ENCODE assay signal across 23 cellular contexts in the genomic region with DNA sequence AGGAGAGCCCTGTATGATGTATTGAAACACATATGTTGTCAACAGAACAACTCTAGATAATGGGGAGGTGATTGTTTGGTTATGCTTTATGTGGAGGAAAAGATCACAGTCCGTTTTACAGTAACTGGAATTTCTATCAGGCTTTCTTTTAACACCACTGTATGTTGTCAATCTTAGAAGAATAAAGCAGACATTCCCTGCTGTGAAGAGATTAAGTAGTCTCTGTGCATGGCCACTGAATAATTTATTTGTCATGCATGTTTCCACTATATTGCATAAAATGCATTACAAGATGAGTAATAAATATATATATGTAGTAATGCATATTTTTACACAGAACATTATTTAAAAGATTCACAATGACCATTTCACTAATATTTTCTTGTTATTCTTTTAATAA.
DNase-seq lines count a peak whose midpoint lies in the region; ATAC-seq and TF ChIP-seq lines count a peak whose summit lies in the region.
"Had no signal": no experiment of that assay in that cellular context is flagged by ENCODE, and none has a peak within 500 bp of the region (broad histone marks: within the 10 kb centered on the region; RNA-seq: fewer than 3 reads in every experiment).

No MANE protein-coding gene starts in this region.

- WGBS in mesendoderm (ENCODE audit: extremely low coverage, insufficient coverage, low lambda C conversion rate), result no CpG with 5 or more reads among the region's 1 CpG

- no peak overlapping the region for H2BK120ac ChIP-seq in mesendoderm (ENCODE audit: low read depth, low read length)

- H3K4ac ChIP-seq in mesendoderm (ENCODE audit: low read depth, low read length), result no peak overlapping the region

- H3K4me3 ChIP-seq in A673 (ENCODE audit: low read depth, low read length, poor library complexity, severe bottlenecking) (no peak overlapping the region), mesendoderm (ENCODE audit: low read length) (no peak overlapping the region), PC-3 (ENCODE audit: low read length) (no peak overlapping the region)
- H3K4me3 ChIP-seq: A549, BLaER1, GM12878 had no signal

- H3K36me3 ChIP-seq in A673 (ENCODE audit: insufficient read depth, low read length, poor library complexity, severe bottlenecking) (no peaks in the 10 kb centered on the region), mesendoderm (ENCODE audit: control insufficient read depth, insufficient read depth, low read length) (no peaks in the 10 kb centered on the region), PC-3 (ENCODE audit: low read depth, low read length) (no peaks in the 10 kb centered on the region)
- H3K36me3 ChIP-seq: BE2C, BLaER1 had no signal

- no peak for ATAC-seq in PC-3
- ATAC-seq: A549, GM12878 had no signal

- no peaks in the 10 kb centered on the region for H3K9me3 ChIP-seq in A673 (ENCODE audit: low read depth, low read length, poor library complexity, severe bottlenecking)
- H3K9me3 ChIP-seq in PC-3 (ENCODE audit: low read length), result 0 out of 2 replicates have a peak, but pooled peaks cover 4% of the 10 kb centered on the region
- H3K9me3 ChIP-seq: A549, BE2C, BLaER1 had no signal

- H3K27ac ChIP-seq in A673 (ENCODE audit: low read depth, low read length, poor library complexity, severe bottlenecking) (no peak overlapping the region), mesendoderm (ENCODE audit: low read depth, low read length) (no peak overlapping the region), PC-3 (ENCODE audit: low read length) (no peak overlapping the region)
- H3K27ac ChIP-seq: 22Rv1, A549, BLaER1 had no signal

- H4K5ac ChIP-seq in mesendoderm (ENCODE audit: low read length), result no peak overlapping the region

- no peaks in the 10 kb centered on the region for H3F3A ChIP-seq in PC-3 (ENCODE audit: low read length, unreplicated experiment)

- no peak overlapping the region for H3K23ac ChIP-seq in mesendoderm (ENCODE audit: low read length)

- CTCF ChIA-PET in A673 (lab: Charles Lee) (no interaction called here), PC-3 (lab: Charles Lee) (no interaction called here)

- H3K56ac ChIP-seq in mesendoderm (ENCODE audit: low read length), result no peak overlapping the region

- H3K79me2 ChIP-seq in mesendoderm (ENCODE audit: control insufficient read depth, insufficient read depth, low read length), result no peaks in the 10 kb centered on the region
- no peaks in the 10 kb centered on the region for H3K79me2 ChIP-seq in PC-3 (ENCODE audit: low read length)

- H3K4me1 ChIP-seq in A673 (ENCODE audit: insufficient read depth, low read length, poor library complexity, severe bottlenecking), result peaks cover 5% of the 10 kb centered on the region
- H3K4me1 ChIP-seq in mesendoderm (ENCODE audit: control insufficient read depth, low read depth, low read length), result no peaks in the 10 kb centered on the region
- no peaks in the 10 kb centered on the region for H3K4me1 ChIP-seq in PC-3 (ENCODE audit: insufficient read depth, low read length)
- H3K4me1 ChIP-seq: A549, BE2C, BLaER1 had no signal

- H4K8ac ChIP-seq in mesendoderm (ENCODE audit: low read depth, low read length), result no peak overlapping the region

- H3K4me2 ChIP-seq in mesendoderm (ENCODE audit: low read length), result no peak overlapping the region
- H3K4me2 ChIP-seq in PC-3 (ENCODE audit: low read length), result no peak overlapping the region
- H3K4me2 ChIP-seq: A549, BLaER1 had no signal

- H3K9me2 ChIP-seq in PC-3 (replicated peaks; ENCODE audit: low read length), result no peaks in the 10 kb centered on the region

- H3K9ac ChIP-seq in mesendoderm (ENCODE audit: low read length) (no peak overlapping the region), PC-3 (ENCODE audit: low read length) (no peak overlapping the region)
- H3K9ac ChIP-seq: BLaER1 had no signal

- intact Hi-C loops in A673 (cut with micrococcal nuclease; ENCODE audit: unreplicated experiment), result no loop called here
- intact Hi-C loops in PC-3 (cut with micrococcal nuclease), result no loop called here

- H3K27me3 ChIP-seq in A673 (replicated peaks; ENCODE audit: insufficient read depth, low read depth, low read length, poor library complexity) (no peaks in the 10 kb centered on the region), mesendoderm (ENCODE audit: insufficient read depth, low read length, poor library complexity) (no peaks in the 10 kb centered on the region), PC-3 (ENCODE audit: low read length) (no peaks in the 10 kb centered on the region)
- H3K27me3 ChIP-seq: BE2C, BLaER1 had no signal

- H4K20me1 ChIP-seq in PC-3 (ENCODE audit: low read length), result no peaks in the 10 kb centered on the region
- H4K20me1 ChIP-seq: BLaER1 had no signal

- DNase-seq in A673 (ENCODE audit: low spot score) (peak; percentile 64), mesendoderm (peak; percentile 15), retina (peak; percentile 12), RPMI8226 (no peak), PC-3 (no peak)
- DNase-seq: ACHN; BE2C; C1 segment of cervical spinal cord; CD4-positive, alpha-beta memory T cell; CD4-positive, CD25-positive, alpha-beta regulatory T cell; CD8-positive, alpha-beta memory T cell; COR-L47; DMS 273 treated with DMSO at 0.1 percent for 48 hours; DMS153; DMS53; DMS79; DND-41; EL; GDM1 had no signal

- H2BK5ac ChIP-seq in mesendoderm (ENCODE audit: low read length), result no peak overlapping the region

- H2AK5ac ChIP-seq in mesendoderm (ENCODE audit: low read length), result no peak overlapping the region

- no peak overlapping the region for H3K18ac ChIP-seq in mesendoderm (ENCODE audit: low read length)

- no peak overlapping the region for H2AFZ ChIP-seq in PC-3 (ENCODE audit: low read length)

- POLR2A ChIA-PET in A673 (lab: Charles Lee; ENCODE audit: low non-redundant PET) (no interaction called here), PC-3 (lab: Charles Lee; ENCODE audit: unreplicated experiment) (no interaction called here)

- no peaks in the 10 kb centered on the region for H3K79me1 ChIP-seq in mesendoderm (ENCODE audit: low read length)

- no TSS peak for BruUV-seq in A673 (replicated peaks; lab: Mats Ljungman, UMichigan)
- no TSS peak for BruUV-seq in PC-3 (replicated peaks; lab: Mats Ljungman, UMichigan)

- no peak overlapping the region for H2BK15ac ChIP-seq in mesendoderm (replicated peaks; ENCODE audit: low read depth)

- TF ChIP-seq CTCF in A673 (conservative IDR thresholded peaks at IDR 0.05; ENCODE audit: low read depth, low read length), result no peak
- TF ChIP-seq CTCF in PC-3 (conservative IDR thresholded peaks at IDR 0.05; ENCODE audit: low read depth, low read length), result no peak

Comparison
In these comparisons a context has a peak if more than half of its experiments do, and no peak if none do; other contexts are left out.
1. DNase-seq: peak in A673 (single experiment), mesendoderm (single experiment) and retina (single experiment); none in RPMI8226 (single experiment) and PC-3 (single experiment).